ENCODE assay signal across 3 cellular contexts in genomic region chr2:26451700-26452099, GRCh38.
A peak's percentile ranks its signal among the peaks of the same experiment; 100 is the strongest.
TF ChIP-seq lines count a peak whose summit lies in the region.

No MANE protein-coding gene starts in this region.

TF ChIP-seq in K562, 482 proteins besides CTCF, POLR2A, EP300 and RAD21 (continues in another document):
- TF ChIP-seq TAL1 (IDR thresholded peaks at IDR 0.05): no peak
- no peak for TF ChIP-seq NONO (IDR thresholded peaks at IDR 0.05; ENCODE audit: low read depth in 2 of 2, low read length in 1 of 2)
- no peak for TF ChIP-seq NR3C1 (CRISPR knock-in tag; IDR thresholded peaks at IDR 0.05)
- no peak for TF ChIP-seq KLF13 (tag; IDR thresholded peaks at IDR 0.05; ENCODE audit: borderline replicate concordance, low read depth)
- TF ChIP-seq CREB5 (CRISPR knock-in tag; IDR thresholded peaks at IDR 0.05): no peak
- no peak for TF ChIP-seq ZNF174 (CRISPR knock-in tag; IDR thresholded peaks at IDR 0.05)
- 0 out of 2 replicates have a peak, but pooled peaks have one; percentile 41 for TF ChIP-seq ADNP (tag; IDR thresholded peaks at IDR 0.05)
- no peak for TF ChIP-seq CBX2 (IDR thresholded peaks at IDR 0.05; ENCODE audit: insufficient read depth, low read length, poor library complexity, severe bottlenecking)
- no peak for TF ChIP-seq UBTF (IDR thresholded peaks at IDR 0.05; ENCODE audit: borderline replicate concordance in 1 of 2, low read depth in 2 of 2, low read length in 2 of 2)
- TF ChIP-seq KDM1A (IDR thresholded peaks at IDR 0.05): peak in 1 of 2 experiments; percentile 34; a peak in 1 of 4 replicates
- no peak for TF ChIP-seq GATAD2B (IDR thresholded peaks at IDR 0.05; ENCODE audit: borderline replicate concordance)
- TF ChIP-seq ZNF140 (CRISPR knock-in tag; IDR thresholded peaks at IDR 0.05): no peak
- TF ChIP-seq LCOR (CRISPR knock-in tag; IDR thresholded peaks at IDR 0.05): no peak
- no peak for TF ChIP-seq SUPT5H (IDR thresholded peaks at IDR 0.05)
- peak; percentile 76 for TF ChIP-seq BCOR (IDR thresholded peaks at IDR 0.05)
- TF ChIP-seq NBN (IDR thresholded peaks at IDR 0.05; ENCODE audit: low read depth): no peak

TF ChIP-seq in H1, 55 proteins besides CTCF, POLR2A, EP300 and RAD21:
- TF ChIP-seq KDM1A (IDR thresholded peaks at IDR 0.05; ENCODE audit: borderline replicate concordance, low read length): peak; percentile 75; the same call in 1 of the 2 replicates
- no peak for TF ChIP-seq POLR2AphosphoS5 (IDR thresholded peaks at IDR 0.05; ENCODE audit: low read depth, low read length)
- no peak for TF ChIP-seq JUND (IDR thresholded peaks at IDR 0.05; ENCODE audit: low read length)
- no peak for TF ChIP-seq TAF1 (IDR thresholded peaks at IDR 0.05; ENCODE audit: low read depth, low read length)
- TF ChIP-seq EGR1 (IDR thresholded peaks at IDR 0.05; ENCODE audit: borderline replicate concordance, low read depth, low read length): no peak
- peak in 1 of 2 experiments; percentile 48; a peak in 1 of 4 replicates for TF ChIP-seq HDAC2 (IDR thresholded peaks at IDR 0.05; ENCODE audit: borderline replicate concordance in 1 of 2, low read depth in 2 of 2, low read length in 2 of 2)

TF ChIP-seq in SK-N-SH treated with all-trans-retinoic acid at 6 μM for 48 hours, 23 proteins besides CTCF, POLR2A, EP300 and RAD21:
- TF ChIP-seq ZC3H10 (CRISPR knock-in tag; IDR thresholded peaks at IDR 0.05) (no peak), ZNF8 (CRISPR knock-in tag; IDR thresholded peaks at IDR 0.05) (no peak), BACH2 (CRISPR knock-in tag; IDR thresholded peaks at IDR 0.05; ENCODE audit: borderline replicate concordance) (no peak), CREB5 (CRISPR knock-in tag; IDR thresholded peaks at IDR 0.05; ENCODE audit: low read depth) (no peak), ZFP3 (CRISPR knock-in tag; IDR thresholded peaks at IDR 0.05) (no peak), PPARA (CRISPR knock-in tag; IDR thresholded peaks at IDR 0.05; ENCODE audit: borderline replicate concordance) (no peak), OSR1 (CRISPR knock-in tag; IDR thresholded peaks at IDR 0.05) (no peak), GLIS3 (CRISPR knock-in tag; IDR thresholded peaks at IDR 0.05) (no peak), ZFP30 (CRISPR knock-in tag; IDR thresholded peaks at IDR 0.05) (no peak), CSDC2 (CRISPR knock-in tag; IDR thresholded peaks at IDR 0.05) (no peak)
- TF ChIP-seq, protein P1, sequence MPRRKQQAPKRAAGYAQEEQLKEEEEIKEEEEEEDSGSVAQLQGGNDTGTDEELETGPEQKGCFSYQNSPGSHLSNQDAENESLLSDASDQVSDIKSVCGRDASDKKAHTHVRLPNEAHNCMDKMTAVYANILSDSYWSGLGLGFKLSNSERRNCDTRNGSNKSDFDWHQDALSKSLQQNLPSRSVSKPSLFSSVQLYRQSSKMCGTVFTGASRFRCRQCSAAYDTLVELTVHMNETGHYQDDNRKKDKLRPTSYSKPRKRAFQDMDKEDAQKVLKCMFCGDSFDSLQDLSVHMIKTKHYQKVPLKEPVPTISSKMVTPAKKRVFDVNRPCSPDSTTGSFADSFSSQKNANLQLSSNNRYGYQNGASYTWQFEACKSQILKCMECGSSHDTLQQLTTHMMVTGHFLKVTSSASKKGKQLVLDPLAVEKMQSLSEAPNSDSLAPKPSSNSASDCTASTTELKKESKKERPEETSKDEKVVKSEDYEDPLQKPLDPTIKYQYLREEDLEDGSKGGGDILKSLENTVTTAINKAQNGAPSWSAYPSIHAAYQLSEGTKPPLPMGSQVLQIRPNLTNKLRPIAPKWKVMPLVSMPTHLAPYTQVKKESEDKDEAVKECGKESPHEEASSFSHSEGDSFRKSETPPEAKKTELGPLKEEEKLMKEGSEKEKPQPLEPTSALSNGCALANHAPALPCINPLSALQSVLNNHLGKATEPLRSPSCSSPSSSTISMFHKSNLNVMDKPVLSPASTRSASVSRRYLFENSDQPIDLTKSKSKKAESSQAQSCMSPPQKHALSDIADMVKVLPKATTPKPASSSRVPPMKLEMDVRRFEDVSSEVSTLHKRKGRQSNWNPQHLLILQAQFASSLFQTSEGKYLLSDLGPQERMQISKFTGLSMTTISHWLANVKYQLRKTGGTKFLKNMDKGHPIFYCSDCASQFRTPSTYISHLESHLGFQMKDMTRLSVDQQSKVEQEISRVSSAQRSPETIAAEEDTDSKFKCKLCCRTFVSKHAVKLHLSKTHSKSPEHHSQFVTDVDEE (CRISPR knock-in tag; IDR thresholded peaks at IDR 0.05): no peak
